ENCODE assay signal across 9 cellular contexts in genomic region chr3:39124876-39125836, GRCh38. TPM values are rescaled to one million over a fixed set of nuclear protein-coding genes. Genes with fewer than 3 reads are reported as not detected.
DNase-seq lines count a peak whose midpoint lies in the region; ATAC-seq and TF ChIP-seq lines count a peak whose summit lies in the region.
"Had no signal": no experiment of that assay in that cellular context is flagged by ENCODE, and none has a peak within 500 bp of the region (broad histone marks: within the 10 kb centered on the region; RNA-seq: fewer than 3 reads in every experiment).

No MANE protein-coding gene starts in this region.

- H3K27ac Mint-ChIP-seq in Calu3 (ENCODE audit: unreplicated experiment) (peak overlapping the region; percentile 80), progenitor cell of endocrine pancreas (peak overlapping the region; percentile 42)

- peaks cover 25% of the 10 kb centered on the region for H3F3A ChIP-seq in PC-9 (ENCODE audit: insufficient read depth, low read depth)

- H3K9me3 Mint-ChIP-seq in Calu3 (ENCODE audit: low read depth, unreplicated experiment) (no peaks in the 10 kb centered on the region), progenitor cell of endocrine pancreas (ENCODE audit: low read depth) (no peaks in the 10 kb centered on the region)

- H3K27me3 Mint-ChIP-seq in Calu3 (ENCODE audit: unreplicated experiment) (no peaks in the 10 kb centered on the region), progenitor cell of endocrine pancreas (no peaks in the 10 kb centered on the region)

- peaks cover 41% of the 10 kb centered on the region for H3K4me1 ChIP-seq in PC-9 (replicated peaks; ENCODE audit: insufficient read depth)

- CTCF ChIA-PET in Calu3 (lab: Charles Lee): interaction anchor here (0.6 to 3.4 kb wide), 16 partner anchors 16 to 253 kb away, joined by 3 to 74 read pairs (median 6); partner anchors contain the start of genes GORASP1 and TTC21A
- CTCF ChIA-PET in PC-9 (lab: Charles Lee): interaction anchor here (0.5 to 3.8 kb wide), 6 partner anchors 17 to 163 kb away, joined by 3 to 30 read pairs (median 4); partner anchors contain the start of genes GORASP1 and TTC21A
- CTCF ChIA-PET in GM10248 (lab: Yijun Ruan, JAX): interaction anchor here (0.8 to 18.6 kb wide), 14 partner anchors 7 to 222 kb away, joined by 3 to 178 read pairs (median 4); partner anchors contain the start of genes GORASP1 and TTC21A

- intact Hi-C loops in Calu3 (cut with micrococcal nuclease; ENCODE audit: unreplicated experiment) (loop anchor here (1.0 to 5.0 kb wide), 2 partner anchors 18 to 52 kb away; partner anchors contain the start of genes GORASP1 and TTC21A), PC-9 (cut with micrococcal nuclease; ENCODE audit: unreplicated experiment) (loop anchor here (1.0 kb wide), 3 partner anchors 16 to 163 kb away; partner anchors contain the start of genes GORASP1 and TTC21A)

- H3K79me2 ChIP-seq in PC-9 (ENCODE audit: low read depth): no peaks in the 10 kb centered on the region

- no peak overlapping the region for H2AFZ ChIP-seq in PC-9

- TF ChIP-seq CTCF in Calu3 (IDR thresholded peaks at IDR 0.05; ENCODE audit: unreplicated experiment) (no peak), PC-9 (conservative IDR thresholded peaks at IDR 0.05) (peak; percentile 63), fibroblast of villous mesenchyme (IDR thresholded peaks at IDR 0.05; ENCODE audit: insufficient read depth, low read depth, low read length) (peak; percentile 64), progenitor cell of endocrine pancreas (IDR thresholded peaks at IDR 0.05; ENCODE audit: unreplicated experiment) (peak; percentile 22), GM10248 (IDR thresholded peaks at IDR 0.05; ENCODE audit: control extremely low read depth, extremely low read depth, low read depth, missing control alignments) (no peak)

- no peak for ATAC-seq in GM19324 (IDR thresholded peaks at IDR 0.05; ENCODE audit: low FRiP score, unreplicated experiment)
- ATAC-seq: GM12878 had no signal

- no peaks in the 10 kb centered on the region for H3K9me3 ChIP-seq in PC-9 (ENCODE audit: insufficient read depth, low read depth)

- peak overlapping the region; percentile 56 for H3K4me2 ChIP-seq in PC-9

- H3K36me3 ChIP-seq in PC-9 (ENCODE audit: low read depth): no peaks in the 10 kb centered on the region

- H4K20me1 ChIP-seq in PC-9 (ENCODE audit: insufficient read depth): no peaks in the 10 kb centered on the region

- H3K4me3 ChIP-seq in PC-9: no peak overlapping the region
- H3K4me3 ChIP-seq in fibroblast of villous mesenchyme (ENCODE audit: low read depth, low read length): no peak overlapping the region
- H3K4me3 ChIP-seq: GM12878 had no signal

- H3K27me3 ChIP-seq in PC-9 (ENCODE audit: insufficient read depth, low read depth): no peaks in the 10 kb centered on the region

- no peaks in the 10 kb centered on the region for H3K9me2 ChIP-seq in PC-9 (ENCODE audit: insufficient read depth)

- peak overlapping the region; percentile 68 for H3K27ac ChIP-seq in PC-9

- H3K4me3 Mint-ChIP-seq in Calu3 (ENCODE audit: low read depth, unreplicated experiment) (peak overlapping the region; percentile 60), progenitor cell of endocrine pancreas (ENCODE audit: low read depth) (no peak overlapping the region)

- POLR2A ChIA-PET in PC-9 (lab: Charles Lee; ENCODE audit: unreplicated experiment) (interaction anchor here (0.6 to 1.1 kb wide), 6 partner anchors 16 to 259 kb away, joined by 3 to 6 read pairs (median 3); no protein-coding TSS in a partner anchor), GM10248 (lab: Yijun Ruan, JAX) (interaction anchor here (0.5 to 1.1 kb wide), 3 partner anchors 10 to 53 kb away, joined by 3 to 12 read pairs (median 4); no protein-coding TSS in a partner anchor)

- BruUV-seq in Calu3 (replicated peaks; lab: Mats Ljungman, UMichigan) (no TSS peak), PC-9 (replicated peaks; lab: Mats Ljungman, UMichigan) (no TSS peak)

- peaks cover 6% of the 10 kb centered on the region for H3K36me3 Mint-ChIP-seq in Calu3 (ENCODE audit: insufficient read depth, unreplicated experiment)
- peaks cover 1% of the 10 kb centered on the region for H3K36me3 Mint-ChIP-seq in progenitor cell of endocrine pancreas (ENCODE audit: insufficient read depth)

- DNase-seq in Calu3 (peak; percentile 42), PC-9 (peak; percentile 51 to 61), fibroblast of villous mesenchyme (ENCODE audit: low read depth) (peak; percentile 57), progenitor cell of endocrine pancreas (ENCODE audit: low spot score, unreplicated experiment) (no peak), cerebellum (ENCODE audit: low spot score) (no peak), COLO829 (ENCODE audit: low spot score) (no peak), GM10248 (ENCODE audit: extremely low spot score) (no peak)

- H3K4me1 Mint-ChIP-seq in Calu3 (ENCODE audit: low read depth, unreplicated experiment): peaks cover 24% of the 10 kb centered on the region
- peaks cover 19% of the 10 kb centered on the region for H3K4me1 Mint-ChIP-seq in progenitor cell of endocrine pancreas (ENCODE audit: low read depth)

RNA-seq across cellular contexts. Expression of gene TTC21A, which starts 17.7 kb away (rescaled TPM):
- 8.1 and 9.1 TPM in 2 replicates for total RNA-seq in Calu3 (2022)
- total RNA-seq in PC-9 (2021): 9.0 and 9.5 TPM in 2 replicates
- total RNA-seq in fibroblast of villous mesenchyme: 3.5 and 3.9 TPM in 2 replicates
- total RNA-seq in progenitor cell of endocrine pancreas: 16.1 and 17.2 TPM in 2 replicates
- 9.7 TPM for total RNA-seq in cerebellum

RNA-seq across cellular contexts. Expression of gene GORASP1, which starts 17.7 kb away (rescaled TPM):
- 54.8 and 58.6 TPM in 2 replicates for total RNA-seq in Calu3 (2022)
- 43.4 and 44.4 TPM in 2 replicates for total RNA-seq in PC-9 (2021)
- total RNA-seq in fibroblast of villous mesenchyme: 44.9 and 50.9 TPM in 2 replicates
- total RNA-seq in progenitor cell of endocrine pancreas: 64.3 and 72.8 TPM in 2 replicates
- 38.1 TPM for total RNA-seq in cerebellum

RNA-seq across cellular contexts. Expression of gene CSRNP1, which starts 28.2 kb away (rescaled TPM):
- total RNA-seq in Calu3 (2022): 12.6 and 13.4 TPM in 2 replicates
- total RNA-seq in PC-9 (2021): 9.2 and 10.3 TPM in 2 replicates
- total RNA-seq in fibroblast of villous mesenchyme: 16.8 and 20.7 TPM in 2 replicates
- total RNA-seq in progenitor cell of endocrine pancreas: 6.6 and 6.7 TPM in 2 replicates
- total RNA-seq in cerebellum: 5.4 TPM

Comparison
In these comparisons a context has a peak if more than half of its experiments do, and no peak if none do; other contexts are left out.
1. DNase-seq: peak in Calu3 (single experiment), PC-9 (2 of 2) and fibroblast of villous mesenchyme (single experiment); none in progenitor cell of endocrine pancreas (single experiment), cerebellum (single experiment), COLO829 (single experiment) and GM10248 (single experiment).
2. CTCF ChIP-seq: peak in PC-9 (single experiment), fibroblast of villous mesenchyme (single experiment) and progenitor cell of endocrine pancreas (single experiment); none in Calu3 (single experiment) and GM10248 (single experiment).